ENCODE assay signal across 1 cellular context in genomic region chr15:75647370-75648155, GRCh38.
A peak's percentile ranks its signal among the peaks of the same experiment; 100 is the strongest.
TF ChIP-seq lines count a peak whose summit lies in the region.

Gene SNX33, plus strand, starts transcription at chr15:75647912. Its CDS starts 1,191 bp downstream, at chr15:75649103.

TF ChIP-seq in HepG2, 621 proteins besides CTCF, POLR2A, EP300 and RAD21 (continued from another document and continues in another):
- TF ChIP-seq ZUFSP (CRISPR knock-in tag; IDR thresholded peaks at IDR 0.05; ENCODE audit: borderline replicate concordance): no peak
- TF ChIP-seq ZSCAN31 (CRISPR knock-in tag; IDR thresholded peaks at IDR 0.05; ENCODE audit: low read depth): peak; percentile 18; the same call in 1 of the 2 replicates
- TF ChIP-seq ZBTB3 (CRISPR knock-in tag; IDR thresholded peaks at IDR 0.05; ENCODE audit: borderline replicate concordance, low read depth): no peak; the same call in 1 of the 2 replicates
- no peak; the same call in 1 of the 2 replicates for TF ChIP-seq ATF7-NPFF (CRISPR knock-in tag; IDR thresholded peaks at IDR 0.05; ENCODE audit: low read depth)
- no peak for TF ChIP-seq ZNF761 (CRISPR knock-in tag; conservative IDR thresholded peaks at IDR 0.05)
- no peak; the same call in 1 of the 2 replicates for TF ChIP-seq ERF (CRISPR knock-in tag; IDR thresholded peaks at IDR 0.05)
- peak; percentile 44 for TF ChIP-seq HDAC2 (CRISPR knock-in tag; IDR thresholded peaks at IDR 0.05)
- TF ChIP-seq, protein P1, sequence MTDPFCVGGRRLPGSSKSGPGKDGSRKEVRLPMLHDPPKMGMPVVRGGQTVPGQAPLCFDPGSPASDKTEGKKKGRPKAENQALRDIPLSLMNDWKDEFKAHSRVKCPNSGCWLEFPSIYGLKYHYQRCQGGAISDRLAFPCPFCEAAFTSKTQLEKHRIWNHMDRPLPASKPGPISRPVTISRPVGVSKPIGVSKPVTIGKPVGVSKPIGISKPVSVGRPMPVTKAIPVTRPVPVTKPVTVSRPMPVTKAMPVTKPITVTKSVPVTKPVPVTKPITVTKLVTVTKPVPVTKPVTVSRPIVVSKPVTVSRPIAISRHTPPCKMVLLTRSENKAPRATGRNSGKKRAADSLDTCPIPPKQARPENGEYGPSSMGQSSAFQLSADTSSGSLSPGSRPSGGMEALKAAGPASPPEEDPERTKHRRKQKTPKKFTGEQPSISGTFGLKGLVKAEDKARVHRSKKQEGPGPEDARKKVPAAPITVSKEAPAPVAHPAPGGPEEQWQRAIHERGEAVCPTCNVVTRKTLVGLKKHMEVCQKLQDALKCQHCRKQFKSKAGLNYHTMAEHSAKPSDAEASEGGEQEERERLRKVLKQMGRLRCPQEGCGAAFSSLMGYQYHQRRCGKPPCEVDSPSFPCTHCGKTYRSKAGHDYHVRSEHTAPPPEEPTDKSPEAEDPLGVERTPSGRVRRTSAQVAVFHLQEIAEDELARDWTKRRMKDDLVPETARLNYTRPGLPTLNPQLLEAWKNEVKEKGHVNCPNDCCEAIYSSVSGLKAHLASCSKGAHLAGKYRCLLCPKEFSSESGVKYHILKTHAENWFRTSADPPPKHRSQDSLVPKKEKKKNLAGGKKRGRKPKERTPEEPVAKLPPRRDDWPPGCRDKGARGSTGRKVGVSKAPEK (CRISPR knock-in tag; IDR thresholded peaks at IDR 0.05; ENCODE audit: borderline replicate concordance): peak; percentile 89; the same call in 1 of the 2 replicates
- TF ChIP-seq KLF12 (CRISPR knock-in tag; IDR thresholded peaks at IDR 0.05; ENCODE audit: borderline replicate concordance): peak; percentile 51; the same call in 1 of the 2 replicates
- no peak for TF ChIP-seq ZNF292 (CRISPR knock-in tag; IDR thresholded peaks at IDR 0.05; ENCODE audit: borderline replicate concordance, low read depth)
- no peak for TF ChIP-seq ZFP37 (CRISPR knock-in tag; IDR thresholded peaks at IDR 0.05; ENCODE audit: borderline replicate concordance)
- TF ChIP-seq SYNCRIP (IDR thresholded peaks at IDR 0.05; ENCODE audit: insufficient read depth, low read depth, low read length): no peak
- no peak for TF ChIP-seq NFRKB (IDR thresholded peaks at IDR 0.05)
- TF ChIP-seq SRSF9 (IDR thresholded peaks at IDR 0.05; ENCODE audit: borderline replicate concordance, insufficient read depth, low read depth, low read length, poor library complexity, severe bottlenecking): no peak
- no peak for TF ChIP-seq ZNF652 (CRISPR knock-in tag; IDR thresholded peaks at IDR 0.05; ENCODE audit: borderline replicate concordance, low read depth)
- TF ChIP-seq CCDC6 (CRISPR knock-in tag; IDR thresholded peaks at IDR 0.05): peak; percentile 49; the same call in 1 of the 2 replicates
- TF ChIP-seq, protein P2, sequence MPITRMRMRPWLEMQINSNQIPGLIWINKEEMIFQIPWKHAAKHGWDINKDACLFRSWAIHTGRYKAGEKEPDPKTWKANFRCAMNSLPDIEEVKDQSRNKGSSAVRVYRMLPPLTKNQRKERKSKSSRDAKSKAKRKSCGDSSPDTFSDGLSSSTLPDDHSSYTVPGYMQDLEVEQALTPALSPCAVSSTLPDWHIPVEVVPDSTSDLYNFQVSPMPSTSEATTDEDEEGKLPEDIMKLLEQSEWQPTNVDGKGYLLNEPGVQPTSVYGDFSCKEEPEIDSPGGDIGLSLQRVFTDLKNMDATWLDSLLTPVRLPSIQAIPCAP (CRISPR knock-in tag; IDR thresholded peaks at IDR 0.05; ENCODE audit: low read depth): no peak
- TF ChIP-seq, protein P3, sequence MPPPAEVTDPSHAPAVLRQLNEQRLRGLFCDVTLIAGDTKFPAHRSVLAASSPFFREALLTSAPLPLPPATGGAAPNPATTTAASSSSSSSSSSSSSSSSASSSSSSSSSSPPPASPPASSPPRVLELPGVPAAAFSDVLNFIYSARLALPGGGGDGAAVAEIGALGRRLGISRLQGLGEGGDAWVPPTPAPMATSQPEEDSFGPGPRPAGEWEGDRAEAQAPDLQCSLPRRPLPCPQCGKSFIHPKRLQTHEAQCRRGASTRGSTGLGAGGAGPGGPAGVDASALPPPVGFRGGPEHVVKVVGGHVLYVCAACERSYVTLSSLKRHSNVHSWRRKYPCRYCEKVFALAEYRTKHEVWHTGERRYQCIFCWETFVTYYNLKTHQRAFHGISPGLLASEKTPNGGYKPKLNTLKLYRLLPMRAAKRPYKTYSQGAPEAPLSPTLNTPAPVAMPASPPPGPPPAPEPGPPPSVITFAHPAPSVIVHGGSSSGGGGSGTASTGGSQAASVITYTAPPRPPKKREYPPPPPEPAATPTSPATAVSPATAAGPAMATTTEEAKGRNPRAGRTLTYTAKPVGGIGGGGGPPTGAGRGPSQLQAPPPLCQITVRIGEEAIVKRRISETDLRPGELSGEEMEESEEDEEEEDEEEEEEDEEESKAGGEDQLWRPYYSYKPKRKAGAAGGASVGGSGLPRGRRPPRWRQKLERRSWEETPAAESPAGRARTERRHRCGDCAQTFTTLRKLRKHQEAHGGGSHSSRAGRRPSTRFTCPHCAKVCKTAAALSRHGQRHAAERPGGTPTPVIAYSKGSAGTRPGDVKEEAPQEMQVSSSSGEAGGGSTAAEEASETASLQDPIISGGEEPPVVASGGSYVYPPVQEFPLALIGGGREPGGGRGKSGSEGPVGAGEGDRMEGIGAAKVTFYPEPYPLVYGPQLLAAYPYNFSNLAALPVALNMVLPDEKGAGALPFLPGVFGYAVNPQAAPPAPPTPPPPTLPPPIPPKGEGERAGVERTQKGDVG (CRISPR knock-in tag; IDR thresholded peaks at IDR 0.05; ENCODE audit: borderline replicate concordance): no peak
- no peak for TF ChIP-seq MAFG (CRISPR knock-in tag; IDR thresholded peaks at IDR 0.05)
- TF ChIP-seq ATF6 (CRISPR knock-in tag; conservative IDR thresholded peaks at IDR 0.05): no peak
- no peak for TF ChIP-seq MIER3 (CRISPR knock-in tag; IDR thresholded peaks at IDR 0.05; ENCODE audit: borderline replicate concordance)
- TF ChIP-seq, protein P4, sequence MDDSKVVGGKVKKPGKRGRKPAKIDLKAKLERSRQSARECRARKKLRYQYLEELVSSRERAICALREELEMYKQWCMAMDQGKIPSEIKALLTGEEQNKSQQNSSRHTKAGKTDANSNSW (CRISPR knock-in tag; IDR thresholded peaks at IDR 0.05; ENCODE audit: borderline replicate concordance): no peak
- TF ChIP-seq, protein P5, sequence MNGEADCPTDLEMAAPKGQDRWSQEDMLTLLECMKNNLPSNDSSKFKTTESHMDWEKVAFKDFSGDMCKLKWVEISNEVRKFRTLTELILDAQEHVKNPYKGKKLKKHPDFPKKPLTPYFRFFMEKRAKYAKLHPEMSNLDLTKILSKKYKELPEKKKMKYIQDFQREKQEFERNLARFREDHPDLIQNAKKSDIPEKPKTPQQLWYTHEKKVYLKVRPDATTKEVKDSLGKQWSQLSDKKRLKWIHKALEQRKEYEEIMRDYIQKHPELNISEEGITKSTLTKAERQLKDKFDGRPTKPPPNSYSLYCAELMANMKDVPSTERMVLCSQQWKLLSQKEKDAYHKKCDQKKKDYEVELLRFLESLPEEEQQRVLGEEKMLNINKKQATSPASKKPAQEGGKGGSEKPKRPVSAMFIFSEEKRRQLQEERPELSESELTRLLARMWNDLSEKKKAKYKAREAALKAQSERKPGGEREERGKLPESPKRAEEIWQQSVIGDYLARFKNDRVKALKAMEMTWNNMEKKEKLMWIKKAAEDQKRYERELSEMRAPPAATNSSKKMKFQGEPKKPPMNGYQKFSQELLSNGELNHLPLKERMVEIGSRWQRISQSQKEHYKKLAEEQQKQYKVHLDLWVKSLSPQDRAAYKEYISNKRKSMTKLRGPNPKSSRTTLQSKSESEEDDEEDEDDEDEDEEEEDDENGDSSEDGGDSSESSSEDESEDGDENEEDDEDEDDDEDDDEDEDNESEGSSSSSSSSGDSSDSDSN (CRISPR knock-in tag; IDR thresholded peaks at IDR 0.05): peak; percentile 86
- no peak for TF ChIP-seq ZNF484 (CRISPR knock-in tag; IDR thresholded peaks at IDR 0.05; ENCODE audit: borderline replicate concordance, low read depth)
- TF ChIP-seq HNRNPH1 (optimal IDR thresholded peaks at IDR 0.05; ENCODE audit: low read depth, low read length): no peak
- no peak; the same call in none of the 2 replicates for TF ChIP-seq ZFP91 (CRISPR knock-in tag; IDR thresholded peaks at IDR 0.05; ENCODE audit: borderline replicate concordance)
- TF ChIP-seq ISX (CRISPR knock-in tag; conservative IDR thresholded peaks at IDR 0.05): no peak
- TF ChIP-seq, protein P6, sequence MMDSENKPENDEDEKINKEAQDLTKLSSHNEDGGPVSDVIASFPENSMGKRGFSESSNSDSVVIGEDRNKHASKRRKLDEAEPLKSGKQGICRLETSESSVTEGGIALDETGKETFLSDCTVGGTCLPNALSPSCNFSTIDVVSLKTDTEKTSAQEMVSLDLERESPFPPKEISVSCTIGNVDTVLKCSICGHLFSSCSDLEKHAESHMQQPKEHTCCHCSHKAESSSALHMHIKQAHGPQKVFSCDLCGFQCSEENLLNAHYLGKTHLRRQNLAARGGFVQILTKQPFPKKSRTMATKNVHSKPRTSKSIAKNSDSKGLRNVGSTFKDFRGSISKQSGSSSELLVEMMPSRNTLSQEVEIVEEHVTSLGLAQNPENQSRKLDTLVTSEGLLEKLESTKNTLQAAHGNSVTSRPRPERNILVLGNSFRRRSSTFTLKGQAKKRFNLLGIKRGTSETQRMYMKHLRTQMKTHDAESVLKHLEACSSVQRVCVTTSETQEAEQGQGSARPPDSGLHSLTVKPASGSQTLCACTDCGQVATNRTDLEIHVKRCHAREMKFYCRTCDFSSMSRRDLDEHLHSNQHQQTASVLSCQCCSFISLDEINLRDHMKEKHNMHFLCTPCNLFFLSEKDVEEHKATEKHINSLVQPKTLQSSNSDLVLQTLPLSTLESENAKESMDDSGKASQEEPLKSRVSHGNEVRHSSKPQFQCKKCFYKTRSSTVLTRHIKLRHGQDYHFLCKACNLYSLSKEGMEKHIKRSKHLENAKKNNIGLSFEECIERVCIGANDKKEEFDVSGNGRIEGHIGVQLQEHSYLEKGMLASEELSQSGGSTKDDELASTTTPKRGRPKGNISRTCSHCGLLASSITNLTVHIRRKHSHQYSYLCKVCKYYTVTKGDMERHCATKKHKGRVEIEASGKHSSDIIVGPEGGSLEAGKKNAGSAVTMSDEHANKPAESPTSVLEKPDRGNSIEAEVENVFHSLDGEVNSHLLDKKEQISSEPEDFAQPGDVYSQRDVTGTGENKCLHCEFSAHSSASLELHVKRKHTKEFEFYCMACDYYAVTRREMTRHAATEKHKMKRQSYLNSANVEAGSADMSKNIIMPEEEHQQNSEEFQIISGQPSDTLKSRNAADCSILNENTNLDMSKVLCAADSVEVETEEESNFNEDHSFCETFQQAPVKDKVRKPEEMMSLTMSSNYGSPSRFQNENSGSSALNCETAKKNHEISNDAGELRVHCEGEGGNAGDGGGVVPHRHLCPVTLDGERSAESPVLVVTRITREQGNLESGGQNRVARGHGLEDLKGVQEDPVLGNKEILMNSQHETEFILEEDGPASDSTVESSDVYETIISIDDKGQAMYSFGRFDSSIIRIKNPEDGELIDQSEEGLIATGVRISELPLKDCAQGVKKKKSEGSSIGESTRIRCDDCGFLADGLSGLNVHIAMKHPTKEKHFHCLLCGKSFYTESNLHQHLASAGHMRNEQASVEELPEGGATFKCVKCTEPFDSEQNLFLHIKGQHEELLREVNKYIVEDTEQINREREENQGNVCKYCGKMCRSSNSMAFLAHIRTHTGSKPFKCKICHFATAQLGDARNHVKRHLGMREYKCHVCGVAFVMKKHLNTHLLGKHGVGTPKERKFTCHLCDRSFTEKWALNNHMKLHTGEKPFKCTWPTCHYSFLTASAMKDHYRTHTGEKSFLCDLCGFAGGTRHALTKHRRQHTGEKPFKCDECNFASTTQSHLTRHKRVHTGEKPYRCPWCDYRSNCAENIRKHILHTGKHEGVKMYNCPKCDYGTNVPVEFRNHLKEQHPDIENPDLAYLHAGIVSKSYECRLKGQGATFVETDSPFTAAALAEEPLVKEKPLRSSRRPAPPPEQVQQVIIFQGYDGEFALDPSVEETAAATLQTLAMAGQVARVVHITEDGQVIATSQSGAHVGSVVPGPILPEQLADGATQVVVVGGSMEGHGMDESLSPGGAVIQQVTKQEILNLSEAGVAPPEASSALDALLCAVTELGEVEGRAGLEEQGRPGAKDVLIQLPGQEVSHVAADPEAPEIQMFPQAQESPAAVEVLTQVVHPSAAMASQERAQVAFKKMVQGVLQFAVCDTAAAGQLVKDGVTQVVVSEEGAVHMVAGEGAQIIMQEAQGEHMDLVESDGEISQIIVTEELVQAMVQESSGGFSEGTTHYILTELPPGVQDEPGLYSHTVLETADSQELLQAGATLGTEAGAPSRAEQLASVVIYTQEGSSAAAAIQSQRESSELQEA (CRISPR knock-in tag; IDR thresholded peaks at IDR 0.05; ENCODE audit: not compliant biosample characterization): peak; percentile 12
- TF ChIP-seq ZNF331 (CRISPR knock-in tag; IDR thresholded peaks at IDR 0.05): no peak
